ENCODE assay signal across 8 cellular contexts in the genomic region with DNA sequence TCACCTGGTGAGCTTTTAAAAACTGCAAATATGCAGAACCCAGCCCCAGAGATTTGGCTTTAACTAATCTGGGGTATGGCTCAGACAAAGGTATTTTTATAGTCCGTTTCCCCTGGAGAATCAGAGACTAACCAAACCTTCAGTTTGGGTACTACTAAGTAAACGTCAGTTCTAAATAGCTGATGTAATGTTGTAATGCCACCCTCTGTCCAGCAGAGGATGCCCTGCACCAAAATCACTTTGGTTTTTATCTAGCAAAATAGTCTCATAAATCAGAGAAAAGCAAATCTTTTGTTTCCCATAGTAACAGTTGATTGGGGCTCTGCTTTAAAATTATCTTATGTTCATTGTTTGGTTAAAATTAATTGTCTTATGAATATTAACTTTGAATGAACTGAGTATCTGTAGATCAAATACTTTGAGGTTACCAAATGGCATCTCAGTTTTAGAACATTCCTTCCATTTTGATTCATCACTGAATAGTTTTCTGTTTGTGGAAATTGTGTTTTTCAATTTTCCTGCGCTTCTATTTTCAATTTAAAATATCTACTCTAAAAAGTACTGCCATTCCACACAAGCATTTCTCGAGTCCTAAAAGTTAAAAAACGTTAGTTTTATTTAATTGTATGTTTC.
DNase-seq lines count a peak whose midpoint lies in the region; ATAC-seq and TF ChIP-seq lines count a peak whose summit lies in the region.

No MANE protein-coding gene starts in this region.

- ATAC-seq in GM19395 (IDR thresholded peaks at IDR 0.05; ENCODE audit: unreplicated experiment) (peak; percentile 88), HG03095 (IDR thresholded peaks at IDR 0.05; ENCODE audit: unreplicated experiment) (no peak)

- no peak overlapping the region for H4K91ac ChIP-seq in neuronal stem cell (ENCODE audit: low read depth, low read length, poor library complexity)

- no peak overlapping the region for H3K14ac ChIP-seq in neuronal stem cell (ENCODE audit: low read length)

- no peak overlapping the region for H2BK120ac ChIP-seq in neuronal stem cell (ENCODE audit: low read depth, low read length)

- H2BK15ac ChIP-seq in neuronal stem cell (ENCODE audit: low read length), result no peak overlapping the region

- no peak overlapping the region for H3K4me2 ChIP-seq in neuronal stem cell (ENCODE audit: insufficient read depth, low read length, poor library complexity, severe bottlenecking)

- H3K36me3 ChIP-seq in esophagus squamous epithelium (no peaks in the 10 kb centered on the region), neuronal stem cell (replicated peaks in 1 of 2; ENCODE audit: control insufficient read depth in 2 of 2, insufficient read depth in 2 of 2, low read length in 2 of 2) (peaks cover 0 to 6% of the 10 kb centered on the region in 2 donors)

- DNase-seq in NCI-H345 (lab: John Stamatoyannopoulos, UW) (peak; percentile 41), NCI-H345 treated with DMSO at 0.1 percent for 48 hours (lab: John Stamatoyannopoulos, UW; ENCODE audit: unreplicated experiment) (no peak), HT1080 (ENCODE audit: low read depth) (peak; percentile 49), RPMI8226 (peak; percentile 54), esophagus squamous epithelium (lab: John Stamatoyannopoulos, UW) (no peak), neuronal stem cell (ENCODE audit: low spot score) (peak; percentile 29)

- no peak overlapping the region for H3K18ac ChIP-seq in neuronal stem cell (ENCODE audit: low read length)

- intact Hi-C loops in esophagus squamous epithelium (cut with DNase I), result no loop called here

- H2AFZ ChIP-seq in neuronal stem cell (ENCODE audit: low read length), result no peak overlapping the region

- no peak overlapping the region for H3K9ac ChIP-seq in neuronal stem cell (ENCODE audit: low read depth, low read length, poor library complexity)

- H4K8ac ChIP-seq in neuronal stem cell (ENCODE audit: low read depth, low read length), result no peak overlapping the region

- peak; percentile 80 to 92 (median 91) for TF ChIP-seq CTCF in esophagus squamous epithelium (IDR thresholded peaks at IDR 0.05)

- no peak overlapping the region for H2BK12ac ChIP-seq in neuronal stem cell (ENCODE audit: low read length)

- no peak overlapping the region for H3K4ac ChIP-seq in neuronal stem cell (ENCODE audit: low read length)

- 42 to 49% methylated on average over 5 of the region's 5 CpGs for WGBS in esophagus squamous epithelium, 2 donors
- WGBS in neuronal stem cell (ENCODE audit: extremely low coverage in 2 of 2, insufficient read length in 2 of 2, insufficient replicate concordance in 1 of 2), 2 donors, result no CpG with 5 or more reads among the region's 5 CpGs

- H3K9me3 ChIP-seq in esophagus squamous epithelium, result no peaks in the 10 kb centered on the region
- peaks cover 0 to 2% of the 10 kb centered on the region in 2 donors for H3K9me3 ChIP-seq in neuronal stem cell (replicated peaks in 1 of 2; ENCODE audit: control insufficient read depth in 2 of 2, insufficient read depth in 1 of 2, low read depth in 1 of 2, low read length in 2 of 2)

- no peak overlapping the region for H3K23ac ChIP-seq in neuronal stem cell (ENCODE audit: low read depth, low read length, poor library complexity)

- H3K4me3 ChIP-seq in esophagus squamous epithelium, result no peak overlapping the region
- H3K4me3 ChIP-seq in neuronal stem cell (ENCODE audit: low read length in 2 of 2), result no peak overlapping the region

- no peak overlapping the region for H2BK5ac ChIP-seq in neuronal stem cell (ENCODE audit: low read length)

- no peak overlapping the region for H2AK5ac ChIP-seq in neuronal stem cell (ENCODE audit: low read depth, low read length)

- H3K79me1 ChIP-seq in neuronal stem cell (ENCODE audit: low read depth, low read length), result no peaks in the 10 kb centered on the region

- H3K27me3 ChIP-seq in esophagus squamous epithelium, result no peaks in the 10 kb centered on the region
- H3K27me3 ChIP-seq in neuronal stem cell (ENCODE audit: control insufficient read depth in 3 of 3, insufficient read depth in 3 of 3, low read depth in 1 of 3, low read length in 3 of 3), result no peaks in the 10 kb centered on the region

- no peak for TF ChIP-seq POLR2A in esophagus squamous epithelium (IDR thresholded peaks at IDR 0.05)

- H3K27ac ChIP-seq in esophagus squamous epithelium (peak overlapping the region in 1 of 4 donors; percentile 52), neuronal stem cell (replicated peaks; ENCODE audit: low read length) (no peak overlapping the region)

- H3K4me1 ChIP-seq in esophagus squamous epithelium (peaks cover 0 to 25% (median 0%) of the 10 kb centered on the region in 3 donors), neuronal stem cell (ENCODE audit: control insufficient read depth in 2 of 2, insufficient read depth in 1 of 2, low read depth in 1 of 2, low read length in 2 of 2) (peaks cover 3 to 8% of the 10 kb centered on the region in 2 donors)

Comparison
In these comparisons a context has a peak if more than half of its experiments do, and no peak if none do; other contexts are left out.
1. DNase-seq: peak in NCI-H345 (single experiment), HT1080 (single experiment), RPMI8226 (single experiment) and neuronal stem cell (single experiment); none in NCI-H345 treated with DMSO at 0.1 percent for 48 hours (single experiment) and esophagus squamous epithelium (single experiment).